8 cellular contexts compared by ENCODE assay signal in genomic region chr2:19347619-19348562, GRCh38. TPM values are rescaled to one million over a fixed set of nuclear protein-coding genes. Genes with fewer than 3 reads are reported as not detected.
DNase-seq lines count a peak whose midpoint lies in the region; ATAC-seq and TF ChIP-seq lines count a peak whose summit lies in the region.

No MANE protein-coding gene starts in this region.

- H2BK120ac ChIP-seq in mesenchymal stem cell (ENCODE audit: low read depth, low read length) = peak overlapping the region; percentile 22

- WGBS in mesenchymal stem cell = 3% methylated on average over 76 of the region's 76 CpGs

- POLR2A ChIA-PET in Caco-2 (lab: Charles Lee) = interaction anchor here (0.6 to 1.2 kb wide), 6 partner anchors 10 to 248 kb away, joined by 3 to 12 read pairs (median 3); partner anchors contain the start of gene OSR1

- H3K4me3 ChIP-seq in Caco-2 (ENCODE audit: low read depth, low read length) (peak overlapping the region; percentile 88), mesenchymal stem cell (ENCODE audit: insufficient read depth in 1 of 2, low read depth in 1 of 2, low read length in 2 of 2) (peak overlapping the region; percentile 82 to 94)
- H3K4me3 ChIP-seq in effector memory CD4-positive, alpha-beta T cell (ENCODE audit: insufficient read depth, low read depth, low read length, poor library complexity, severe bottlenecking) = peak overlapping the region; percentile 75

- H3K4me1 Mint-ChIP-seq in Caco-2 (ENCODE audit: low read depth, unreplicated experiment) = no peaks in the 10 kb centered on the region

- H3K9ac ChIP-seq in mesenchymal stem cell (ENCODE audit: low read length) = peak overlapping the region; percentile 99

- H3K36me3 ChIP-seq in Caco-2 (ENCODE audit: control insufficient read depth, insufficient read depth, low read length) (no peaks in the 10 kb centered on the region), mesenchymal stem cell (ENCODE audit: control insufficient read depth in 1 of 2, insufficient read depth in 2 of 2, low read depth in 1 of 2, low read length in 2 of 2) (peaks cover 5 to 53% of the 10 kb centered on the region in 2 experiments)
- H3K36me3 ChIP-seq in effector memory CD4-positive, alpha-beta T cell (ENCODE audit: control insufficient read depth, insufficient read depth, low read length) = no peaks in the 10 kb centered on the region

- peak; percentile 97 to 98 for DNase-seq in Caco-2
- peak; percentile 91 for DNase-seq in HT1080 (ENCODE audit: low read depth)
- peak; percentile 57 for DNase-seq in NK-92 treated with Interleukin-12 subunit alpha and Interleukin-12 subunit beta, amount 100 ng/mL, for 24 hours (lab: John Stamatoyannopoulos, UW)
- peak; percentile 90 to 92 (median 91) for DNase-seq in activated CD8-positive, alpha-beta memory T cell treated with anti-CD3 and anti-CD28 coated beads for 48 hours (ENCODE audit: low read depth in 2 of 3, low spot score in 2 of 3)
- DNase-seq in effector memory CD4-positive, alpha-beta T cell = peak; percentile 93 to 95 (median 94)
- peak; percentile 98 for DNase-seq in mesenchymal stem cell
- peak; percentile 90 for DNase-seq in stimulated activated CD8-positive, alpha-beta memory T cell treated with anti-CD3 and anti-CD28 coated beads, Interleukin-12 subunit alpha, Interleukin-12 subunit beta, amount 100 ng/mL, for 1 hour (ENCODE audit: low read depth)

- H3K4me3 Mint-ChIP-seq in Caco-2 (ENCODE audit: unreplicated experiment) = peak overlapping the region; percentile 98

- H3K9me3 Mint-ChIP-seq in Caco-2 (ENCODE audit: unreplicated experiment) = no peaks in the 10 kb centered on the region

- peak overlapping the region in 1 of 2 experiments; percentile 78 for H3K23ac ChIP-seq in mesenchymal stem cell (ENCODE audit: low read length in 2 of 2)

- peak overlapping the region; percentile 68 to 94 for H3K4ac ChIP-seq in mesenchymal stem cell (ENCODE audit: low read depth in 1 of 2, low read length in 2 of 2)

- peak overlapping the region; percentile 91 for H4K91ac ChIP-seq in mesenchymal stem cell (ENCODE audit: low read length)

- TSS peak; percentile 78 for BruUV-seq in Caco-2 (replicated peaks; lab: Mats Ljungman, UMichigan)

- H2BK12ac ChIP-seq in mesenchymal stem cell (ENCODE audit: low read length in 2 of 2) = peak overlapping the region; percentile 33 to 91

- H3K18ac ChIP-seq in mesenchymal stem cell (ENCODE audit: low read depth in 1 of 2, low read length in 2 of 2) = peak overlapping the region; percentile 94 to 98

- H3K14ac ChIP-seq in mesenchymal stem cell (ENCODE audit: low read length in 2 of 2) = peak overlapping the region in 1 of 2 experiments; percentile 72

- H3K27ac Mint-ChIP-seq in Caco-2 (ENCODE audit: unreplicated experiment) = peak overlapping the region; percentile 98

- H2AFZ ChIP-seq in mesenchymal stem cell (ENCODE audit: low read depth, low read length) = peak overlapping the region; percentile 51

- intact Hi-C loops in Caco-2 (cut with micrococcal nuclease; ENCODE audit: unreplicated experiment) = loop anchor here (2.0 to 5.0 kb wide), 2 partner anchors 207 to 516 kb away; no protein-coding TSS in a partner anchor

- CTCF ChIA-PET in Caco-2 (lab: Charles Lee) = interaction anchor here (0.6 to 1.2 kb wide), 4 partner anchors 10 to 1406 kb away, joined by 3 to 10 read pairs (median 3); partner anchors contain the start of gene OSR1

- H3K27me3 ChIP-seq in Caco-2 (replicated peaks; ENCODE audit: control insufficient read depth, insufficient read depth, low read length) (no peaks in the 10 kb centered on the region), mesenchymal stem cell (ENCODE audit: control insufficient read depth in 1 of 2, insufficient read depth in 1 of 2, low read length in 2 of 2) (peaks cover 0 to 3% of the 10 kb centered on the region in 2 experiments)
- peaks cover 43% of the 10 kb centered on the region for H3K27me3 ChIP-seq in effector memory CD4-positive, alpha-beta T cell (replicated peaks; ENCODE audit: control insufficient read depth, insufficient read depth, low read length, poor library complexity, severe bottlenecking)

- H3K9me3 ChIP-seq in Caco-2 (no peaks in the 10 kb centered on the region), mesenchymal stem cell (ENCODE audit: control insufficient read depth, low read length) (no peaks in the 10 kb centered on the region)
- no peaks in the 10 kb centered on the region for H3K9me3 ChIP-seq in effector memory CD4-positive, alpha-beta T cell (ENCODE audit: control insufficient read depth, low read length)

- H3K79me1 ChIP-seq in mesenchymal stem cell (replicated peaks; ENCODE audit: low read length, poor library complexity, severe bottlenecking) = peaks cover 15% of the 10 kb centered on the region

- H2AK5ac ChIP-seq in mesenchymal stem cell (ENCODE audit: low read length, severe bottlenecking) = no peak overlapping the region

- H3K4me1 ChIP-seq in Caco-2 (no peaks in the 10 kb centered on the region), mesenchymal stem cell (ENCODE audit: control insufficient read depth, insufficient read depth, low read depth, low read length) (peaks cover 18% of the 10 kb centered on the region)
- H3K4me1 ChIP-seq in effector memory CD4-positive, alpha-beta T cell (ENCODE audit: control insufficient read depth, insufficient read depth, low read length, poor library complexity, severe bottlenecking) = peaks cover 28% of the 10 kb centered on the region

- H4K8ac ChIP-seq in mesenchymal stem cell (ENCODE audit: low read length) = peak overlapping the region; percentile 98

- peak overlapping the region; percentile 81 for H3K27ac ChIP-seq in effector memory CD4-positive, alpha-beta T cell (ENCODE audit: insufficient read depth, low read length, poor library complexity, severe bottlenecking)
- H3K27ac ChIP-seq in mesenchymal stem cell (ENCODE audit: low read length, poor library complexity, severe bottlenecking) = peak overlapping the region; percentile 79

- H2BK15ac ChIP-seq in mesenchymal stem cell (ENCODE audit: low read depth, poor library complexity, severe bottlenecking) = peak overlapping the region; percentile 60

- H3K36me3 Mint-ChIP-seq in Caco-2 (ENCODE audit: insufficient read depth, unreplicated experiment) = peaks cover 12% of the 10 kb centered on the region

- peak overlapping the region; percentile 75 for H3K4me2 ChIP-seq in mesenchymal stem cell (ENCODE audit: low read length, poor library complexity, severe bottlenecking)

- peak overlapping the region; percentile 20 for H2BK5ac ChIP-seq in mesenchymal stem cell (ENCODE audit: low read depth, low read length, poor library complexity, severe bottlenecking)

- TF ChIP-seq CTCF in Caco-2 (IDR thresholded peaks at IDR 0.05; ENCODE audit: insufficient read depth in 1 of 2, low read depth in 1 of 2, low read length in 1 of 2, severe bottlenecking in 1 of 2, unreplicated experiment in 1 of 2) = no peak

- ATAC-seq in GM21381 (IDR thresholded peaks at IDR 0.05; ENCODE audit: unreplicated experiment) = peak; percentile 91

- H3K27me3 Mint-ChIP-seq in Caco-2 (ENCODE audit: insufficient read depth, unreplicated experiment) = no peaks in the 10 kb centered on the region

RNA-seq across cellular contexts. Expression of gene OSR1, which starts 10.5 kb away (rescaled TPM):
- 3.0 and 3.2 TPM in 2 replicates for total RNA-seq in Caco-2 (2022)
- not detected in 2 replicates for total RNA-seq in HT1080 (2014; rRNA removed; shearing (Covaris generic))
- not detected in 2 replicates for polyA plus RNA-seq in HT1080 (2015; cell fraction: cytosol; rRNA removed)
- polyA plus RNA-seq in HT1080 (2015; cell fraction: nucleus; rRNA removed) = 0.36 TPM in 1 of 2 replicates, not detected in the other
- 2.6 TPM for polyA plus RNA-seq in mesenchymal stem cell (2013, experiment 1 of 2)
- polyA plus RNA-seq in mesenchymal stem cell (2013, experiment 2 of 2) = 2.7 TPM

Comparison
In these comparisons a context has a peak if more than half of its experiments do, and no peak if none do; other contexts are left out.
1. Peak in every context shown above with its lines: DNase-seq, ATAC-seq, H3K4me3 ChIP-seq and H3K27ac ChIP-seq.